ENCODE assay signal across 14 cellular contexts in genomic region chr3:25872200-25872877, GRCh38.
DNase-seq lines count a peak whose midpoint lies in the region; ATAC-seq, FAIRE-seq and TF ChIP-seq lines count a peak whose summit lies in the region.
"Had no signal": no experiment of that assay in that cellular context is flagged by ENCODE, and none has a peak within 500 bp of the region (broad histone marks: within the 10 kb centered on the region; RNA-seq: fewer than 3 reads in every experiment).

No MANE protein-coding gene starts in this region.

- H3K9ac ChIP-seq in GM12878 (ENCODE audit: control insufficient read depth, insufficient read depth, low read length): peak overlapping the region; percentile 24; the same call in 1 of the 2 replicates

- peak overlapping the region; percentile 22; the same call in 1 of the 2 replicates for H3K27ac ChIP-seq in GM12878 (ENCODE audit: control insufficient read depth, insufficient read depth)

- ATAC-seq in GM21619 (IDR thresholded peaks at IDR 0.05; ENCODE audit: unreplicated experiment): peak; percentile 91
- peak; percentile 84 for ATAC-seq in HG03108 (IDR thresholded peaks at IDR 0.05; ENCODE audit: unreplicated experiment)
- peak; percentile 93 for ATAC-seq in GM12878

- CTCF ChIA-PET in GM12878 (lab: Yijun Ruan, JAX): interaction anchor here (0.8 to 1.4 kb wide), 6 partner anchors 9 to 225 kb away, joined by 3 to 6 read pairs (median 5); no protein-coding TSS in a partner anchor

- RAD21 ChIA-PET in GM12878 (lab: Charles Lee; ENCODE audit: unreplicated experiment): interaction anchor here (0.7 to 1.7 kb wide), 4 partner anchors 12 to 225 kb away, joined by 3 to 6 read pairs (median 4); no protein-coding TSS in a partner anchor

- TF ChIP-seq POLR2A in GM12878 (IDR thresholded peaks at IDR 0.05; ENCODE audit: low read depth, low read length): no peak

- SMC1A ChIA-PET in GM12878 (lab: Charles Lee; ENCODE audit: uncharacterized antibody, unreplicated experiment): interaction anchor here (0.8 to 2.3 kb wide), 6 partner anchors 13 to 224 kb away, joined by 3 to 12 read pairs (median 4); no protein-coding TSS in a partner anchor

- no peaks in the 10 kb centered on the region for H3K27me3 ChIP-seq in GM12878 (replicated peaks in 1 of 2; ENCODE audit: control insufficient read depth in 2 of 2, insufficient read depth in 2 of 2, low read length in 1 of 2)

- TF ChIP-seq EP300 in GM12878 (IDR thresholded peaks at IDR 0.05; ENCODE audit: borderline replicate concordance in 1 of 2, control insufficient read depth in 1 of 2, low read depth in 2 of 2, low read length in 2 of 2): no peak

- peak overlapping the region; percentile 29 for H2AFZ ChIP-seq in GM12878 (ENCODE audit: control insufficient read depth, low read depth, low read length)

- BruUV-seq in GM12878 (replicated peaks; lab: Mats Ljungman, UMichigan): no TSS peak

- POLR2A ChIA-PET in GM12878 (lab: Charles Lee): interaction anchor here (1.1 kb wide), 2 partner anchors 92 to 99 kb away, joined by 3 read pairs; no protein-coding TSS in a partner anchor

- H4K20me1 ChIP-seq in GM12878 (ENCODE audit: control insufficient read depth, insufficient read depth): no peaks in the 10 kb centered on the region

- no peaks in the 10 kb centered on the region for H3K79me2 ChIP-seq in GM12878 (ENCODE audit: control insufficient read depth, insufficient read depth, low read length)

- 1% methylated on average over 3 of the region's 3 CpGs for WGBS in GM12878 (ENCODE audit: insufficient coverage, insufficient replicate concordance, low lambda C conversion rate, missing lambda C conversion rate)

- H3K4me1 ChIP-seq in GM12878 (ENCODE audit: control insufficient read depth, insufficient read depth, low read length): peaks cover 12% of the 10 kb centered on the region

- DNase-seq in SIG-M5 treated with dmso at 0.1 percent for 504 hours (lab: John Stamatoyannopoulos, UW; ENCODE audit: unreplicated experiment) (peak; percentile 47), SIG-M5 (lab: John Stamatoyannopoulos, UW) (no peak), GM12878 (ENCODE audit: low read depth, low spot score) (no peak), NCI-H1436 (lab: John Stamatoyannopoulos, UW) (no peak), NCI-H1092 (lab: John Stamatoyannopoulos, UW) (no peak), SKM-1 (lab: John Stamatoyannopoulos, UW; ENCODE audit: unreplicated experiment) (no peak)
- DNase-seq: DMS 273 treated with DMSO at 0.1 percent for 48 hours, NCI-H187 had no signal

- H3K9me3 ChIP-seq in GM12878 (replicated peaks; ENCODE audit: control insufficient read depth, insufficient read depth, low read length): no peaks in the 10 kb centered on the region; the same call in none of the 3 replicates

- H3K4me2 ChIP-seq in GM12878 (ENCODE audit: control insufficient read depth, insufficient read depth): peak overlapping the region; percentile 82

- intact Hi-C loops in GM12878 (cut with micrococcal nuclease; ENCODE audit: unreplicated experiment): no loop called here

- FAIRE-seq in GM12878 (lab: Jason Lieb, UNC): peak; percentile 77
- FAIRE-seq: A204.1, astrocyte, HTR-8/SVneo, TTC549 had no signal

- no peak for TF ChIP-seq RAD21 in GM12878 (IDR thresholded peaks at IDR 0.05; ENCODE audit: insufficient read depth, low read depth, low read length)

- H3K4me3 ChIP-seq in GM12878: no peak overlapping the region; the same call in 1 of the 2 replicates

- no peak for TF ChIP-seq CTCF in GM12878 (IDR thresholded peaks at IDR 0.05 in 2 of 3, conservative IDR thresholded peaks at IDR 0.05 in 1 of 3; ENCODE audit: control insufficient read depth in 2 of 3, extremely low read depth in 1 of 3, insufficient read depth in 1 of 3, low read depth in 3 of 3, low read length in 3 of 3)

- in situ Hi-C loops in GM12878 (cut with MboI): no loop called here

- no peaks in the 10 kb centered on the region for H3K36me3 ChIP-seq in GM12878 (ENCODE audit: control insufficient read depth in 2 of 2, insufficient read depth in 2 of 2, low read length in 1 of 2)

TF ChIP-seq in GM12878, 131 proteins besides CTCF, POLR2A, EP300 and RAD21:
- TF ChIP-seq CBX5 (IDR thresholded peaks at IDR 0.05; ENCODE audit: low read depth) (no peak), ZNF217 (IDR thresholded peaks at IDR 0.05) (peak; percentile 16; the same call in 1 of the 2 replicates), NFXL1 (IDR thresholded peaks at IDR 0.05; ENCODE audit: borderline replicate concordance) (no peak), NFIC (IDR thresholded peaks at IDR 0.05; ENCODE audit: low read depth, low read length) (0 out of 2 replicates have a peak, but pooled peaks have one; percentile 24), MTA2 (IDR thresholded peaks at IDR 0.05; ENCODE audit: low read depth) (peak; percentile 56; the same call in 1 of the 2 replicates), JUNB (IDR thresholded peaks at IDR 0.05) (no peak; the same call in 1 of the 2 replicates), CREM (IDR thresholded peaks at IDR 0.05; ENCODE audit: low read depth) (no peak), BCL11A (IDR thresholded peaks at IDR 0.05; ENCODE audit: low read depth, low read length) (0 out of 2 replicates have a peak, but pooled peaks have one; percentile 32), GABPA (IDR thresholded peaks at IDR 0.05; ENCODE audit: low read depth) (no peak), TCF7 (IDR thresholded peaks at IDR 0.05; ENCODE audit: borderline replicate concordance) (no peak), ZNF384 (IDR thresholded peaks at IDR 0.05; ENCODE audit: borderline replicate concordance, low read depth, low read length) (no peak), SMARCA5 (IDR thresholded peaks at IDR 0.05) (peak; percentile 38; the same call in 1 of the 2 replicates)
